In the genomic region with DNA sequence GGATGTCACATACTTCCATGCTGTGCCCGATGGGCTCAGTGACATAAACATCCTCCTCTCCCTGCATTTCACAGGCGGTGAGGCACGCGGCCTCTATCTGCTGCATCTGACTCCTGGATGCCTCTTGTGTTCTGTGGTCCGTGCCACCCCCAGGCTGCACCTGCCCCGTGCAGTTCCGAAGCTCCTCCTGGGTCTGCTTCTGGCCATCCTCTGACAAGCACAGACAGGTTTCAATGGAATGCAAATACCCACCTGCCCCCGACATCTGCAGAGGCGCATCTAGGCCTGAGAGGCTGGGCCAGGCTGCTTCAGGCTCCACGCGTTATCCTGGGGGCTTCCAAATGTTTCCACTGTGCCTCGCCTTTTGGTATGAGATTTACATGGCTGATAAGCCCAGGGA, we compare ENCODE assay signal across 21 cellular contexts. TPM values are rescaled to one million over a fixed set of nuclear protein-coding genes. Genes with fewer than 3 reads are reported as not detected.
A peak's percentile ranks its signal among the peaks of the same experiment; 100 is the strongest.
DNase-seq lines count a peak whose midpoint lies in the region; ATAC-seq and TF ChIP-seq lines count a peak whose summit lies in the region.
"Had no signal": no experiment of that assay in that cellular context is flagged by ENCODE, and none has a peak within 500 bp of the region (broad histone marks: within the 10 kb centered on the region; RNA-seq: fewer than 3 reads in every experiment).

No MANE protein-coding gene starts in this region.

- H3K27ac ChIP-seq in BLaER1: no peak overlapping the region
- no peak overlapping the region for H3K27ac ChIP-seq in BLaER1 treated with 17β-estradiol and CSF1 and Interleukin-3, amounts not matched to agents 10 nM and 100 nM
- no peak overlapping the region for H3K27ac ChIP-seq in hepatocyte
- H3K27ac ChIP-seq in esophagus squamous epithelium: no peak overlapping the region
- H3K27ac ChIP-seq: Peyer's patch had no signal

- no peaks in the 10 kb centered on the region for H3K27me3 ChIP-seq in BLaER1
- no peaks in the 10 kb centered on the region for H3K27me3 ChIP-seq in BLaER1 treated with 17β-estradiol and CSF1 and Interleukin-3, amounts not matched to agents 10 nM and 100 nM
- no peaks in the 10 kb centered on the region for H3K27me3 ChIP-seq in hepatocyte
- peaks cover 0 to 10% (median 0%) of the 10 kb centered on the region in 4 donors for H3K27me3 ChIP-seq in esophagus squamous epithelium
- H3K27me3 ChIP-seq: Peyer's patch had no signal

- H3K4me2 ChIP-seq in BLaER1 (peak overlapping the region; percentile 30), hepatocyte (no peak overlapping the region)
- peak overlapping the region in 6 of 11 experiments; percentile 1 to 31 (median 14); a peak in 6 of 22 replicates for H3K4me2 ChIP-seq in BLaER1 treated with 17β-estradiol and CSF1 and Interleukin-3, amounts not matched to agents 10 nM and 100 nM

- H3K27me3 Mint-ChIP-seq in mesothelial cell of epicardium (ENCODE audit: low read depth): no peaks in the 10 kb centered on the region
- H3K27me3 Mint-ChIP-seq: T-cell had no signal

- H3K9ac ChIP-seq in BLaER1: no peak overlapping the region
- 0 out of 22 replicates have a peak overlapping the region, but pooled peaks of 1 of the 11 experiments have one; percentile 14 for H3K9ac ChIP-seq in BLaER1 treated with 17β-estradiol and CSF1 and Interleukin-3, amounts not matched to agents 10 nM and 100 nM

- no peak overlapping the region for H2AFZ ChIP-seq in hepatocyte

- H3K4me1 Mint-ChIP-seq in mesothelial cell of epicardium: peaks cover 3% of the 10 kb centered on the region
- H3K4me1 Mint-ChIP-seq: CD14-positive monocyte, T-cell had no signal

- no peaks in the 10 kb centered on the region for H3K79me2 ChIP-seq in hepatocyte

- H3K4me3 Mint-ChIP-seq in mesothelial cell of epicardium: no peak overlapping the region
- H3K4me3 Mint-ChIP-seq: CD14-positive monocyte, HFFc6, T-cell had no signal

- H3K4me3 ChIP-seq in BLaER1 (no peak overlapping the region), hepatocyte (no peak overlapping the region), esophagus squamous epithelium (no peak overlapping the region)
- H3K4me3 ChIP-seq in BLaER1 treated with 17β-estradiol and CSF1 and Interleukin-3, amounts not matched to agents 10 nM and 100 nM: no peak overlapping the region
- H3K4me3 ChIP-seq: Peyer's patch had no signal

- no peaks in the 10 kb centered on the region for H4K20me1 ChIP-seq in BLaER1
- no peaks in the 10 kb centered on the region for H4K20me1 ChIP-seq in BLaER1 treated with 17β-estradiol and CSF1 and Interleukin-3, amounts not matched to agents 10 nM and 100 nM
- no peaks in the 10 kb centered on the region for H4K20me1 ChIP-seq in hepatocyte (ENCODE audit: insufficient read depth, poor library complexity, severe bottlenecking)

- no peak for TF ChIP-seq POLR2A in esophagus squamous epithelium (IDR thresholded peaks at IDR 0.05)

- peaks cover 39% of the 10 kb centered on the region for H3K4me1 ChIP-seq in BLaER1
- peaks cover 13 to 41% (median 28%) of the 10 kb centered on the region in 10 experiments for H3K4me1 ChIP-seq in BLaER1 treated with 17β-estradiol and CSF1 and Interleukin-3, amounts not matched to agents 10 nM and 100 nM
- no peaks in the 10 kb centered on the region for H3K4me1 ChIP-seq in hepatocyte (ENCODE audit: insufficient read depth)
- no peaks in the 10 kb centered on the region for H3K4me1 ChIP-seq in esophagus squamous epithelium
- H3K4me1 ChIP-seq: Peyer's patch had no signal

- H3K9me3 Mint-ChIP-seq in mesothelial cell of epicardium: peaks cover 8% of the 10 kb centered on the region

- H3K27ac Mint-ChIP-seq in mesothelial cell of epicardium: peak overlapping the region; percentile 13
- H3K27ac Mint-ChIP-seq: HFFc6, T-cell had no signal

- 81% methylated on average over 12 of the region's 12 CpGs for WGBS in hepatocyte (ENCODE audit: low lambda C conversion rate, missing lambda C conversion rate)
- 71 to 90% methylated on average over 4 of the region's 12 CpGs for WGBS in esophagus squamous epithelium, 2 donors

- H3K9me3 ChIP-seq in BLaER1 (peaks cover 25% of the 10 kb centered on the region), hepatocyte (ENCODE audit: low read depth) (peaks cover 3% of the 10 kb centered on the region), esophagus squamous epithelium (no peaks in the 10 kb centered on the region)
- peaks cover 16 to 31% (median 25%) of the 10 kb centered on the region in 11 experiments; a peak in 20 of 22 replicates for H3K9me3 ChIP-seq in BLaER1 treated with 17β-estradiol and CSF1 and Interleukin-3, amounts not matched to agents 10 nM and 100 nM (replicated peaks in 1 of 11)
- H3K9me3 ChIP-seq: Peyer's patch had no signal

- no peaks in the 10 kb centered on the region for H3K36me3 ChIP-seq in BLaER1
- peaks cover 0 to 8% (median 0%) of the 10 kb centered on the region in 11 experiments; a peak in 1 of 22 replicates for H3K36me3 ChIP-seq in BLaER1 treated with 17β-estradiol and CSF1 and Interleukin-3, amounts not matched to agents 10 nM and 100 nM
- H3K36me3 ChIP-seq in hepatocyte (replicated peaks; ENCODE audit: insufficient read depth, low read depth): no peaks in the 10 kb centered on the region
- no peaks in the 10 kb centered on the region for H3K36me3 ChIP-seq in esophagus squamous epithelium
- H3K36me3 ChIP-seq: Peyer's patch had no signal

- TF ChIP-seq CTCF in mesothelial cell of epicardium (IDR thresholded peaks at IDR 0.05; ENCODE audit: unreplicated experiment) (no peak), hepatocyte (IDR thresholded peaks at IDR 0.05; ENCODE audit: poor library complexity) (no peak), esophagus squamous epithelium (IDR thresholded peaks at IDR 0.05) (no peak)

- no peak for ATAC-seq in HG03159 (IDR thresholded peaks at IDR 0.05; ENCODE audit: unreplicated experiment)
- ATAC-seq: SK-N-SH treated with all-trans-retinoic acid at 6 μM for 48 hours, T-cell had no signal

- intact Hi-C loops in esophagus squamous epithelium (cut with DNase I): no loop called here

- no peaks in the 10 kb centered on the region for H3K9me2 ChIP-seq in hepatocyte (replicated peaks; ENCODE audit: insufficient read depth)

- peaks cover 5% of the 10 kb centered on the region for H3K36me3 Mint-ChIP-seq in mesothelial cell of epicardium
- H3K36me3 Mint-ChIP-seq: CD14-positive monocyte, T-cell had no signal

- DNase-seq in NCI-H526 (lab: John Stamatoyannopoulos, UW) (peak; percentile 93 to 95), mesothelial cell of epicardium (ENCODE audit: low spot score in 2 of 2, unreplicated experiment in 2 of 2) (no peak), hepatocyte (ENCODE audit: low spot score) (no peak), esophagus squamous epithelium (lab: John Stamatoyannopoulos, UW) (no peak)
- DNase-seq: DMS53, H7, HFFc6, KBM-7, MM.1S, NCI-H1048, NCI-H1436 treated with DMSO at 0.1 percent for 48 hours, NCI-H2029 treated with DMSO at 0.1 percent for 48 hours, NCI-H2171 treated with DMSO at 0.1 percent for 48 hours, NCI-H748 treated with DMSO at 0.1 percent for 48 hours, T-cell had no signal

RNA-seq across cellular contexts. Expression of a gene that starts 46.3 kb away (rescaled TPM):
- 0.14 to 0.87 TPM (median 0.22 TPM) in 3 replicates for total RNA-seq in mesothelial cell of epicardium
- 0.16 and 0.20 TPM in 2 replicates for total RNA-seq in hepatocyte
- 1.5 and 4.4 TPM in 2 replicates for polyA plus RNA-seq in hepatocyte
- under 1 TPM in 2 of 4 donors, not detected in 2; 0.19 to 0.31 TPM for total RNA-seq in esophagus squamous epithelium
- total RNA-seq: HFFc6 had no signal

Comparison
In these comparisons a context has a peak if more than half of its experiments do, and no peak if none do; other contexts are left out.
1. DNase-seq: peak in NCI-H526 (2 of 2); none in mesothelial cell of epicardium (0 of 2), hepatocyte (single experiment) and esophagus squamous epithelium (single experiment).